In the genomic region with DNA sequence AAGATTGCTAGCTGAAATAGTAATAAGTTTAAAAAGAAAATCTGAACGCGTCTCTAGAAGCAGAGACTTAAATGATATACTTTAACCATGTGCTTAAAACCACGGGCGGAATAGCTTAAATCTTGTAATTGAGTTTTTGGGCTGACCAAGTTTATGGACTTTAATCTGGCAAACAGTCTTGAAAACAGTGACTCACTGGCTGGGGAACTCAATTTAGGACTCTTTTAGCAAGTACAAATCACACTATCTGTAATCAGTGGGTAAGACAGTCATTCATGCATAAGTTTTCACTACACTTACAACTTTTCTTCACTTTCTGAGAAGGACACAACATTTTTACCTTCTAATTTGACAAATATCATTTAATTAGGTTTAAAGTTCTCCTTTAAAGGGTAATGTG, we compare ENCODE assay signal across 1 cellular context.
TF ChIP-seq lines count a peak whose summit lies in the region.

No MANE protein-coding gene starts in this region.

TF ChIP-seq in liver, 16 proteins besides CTCF, POLR2A, EP300 and RAD21:
- TF ChIP-seq, protein P1, sequence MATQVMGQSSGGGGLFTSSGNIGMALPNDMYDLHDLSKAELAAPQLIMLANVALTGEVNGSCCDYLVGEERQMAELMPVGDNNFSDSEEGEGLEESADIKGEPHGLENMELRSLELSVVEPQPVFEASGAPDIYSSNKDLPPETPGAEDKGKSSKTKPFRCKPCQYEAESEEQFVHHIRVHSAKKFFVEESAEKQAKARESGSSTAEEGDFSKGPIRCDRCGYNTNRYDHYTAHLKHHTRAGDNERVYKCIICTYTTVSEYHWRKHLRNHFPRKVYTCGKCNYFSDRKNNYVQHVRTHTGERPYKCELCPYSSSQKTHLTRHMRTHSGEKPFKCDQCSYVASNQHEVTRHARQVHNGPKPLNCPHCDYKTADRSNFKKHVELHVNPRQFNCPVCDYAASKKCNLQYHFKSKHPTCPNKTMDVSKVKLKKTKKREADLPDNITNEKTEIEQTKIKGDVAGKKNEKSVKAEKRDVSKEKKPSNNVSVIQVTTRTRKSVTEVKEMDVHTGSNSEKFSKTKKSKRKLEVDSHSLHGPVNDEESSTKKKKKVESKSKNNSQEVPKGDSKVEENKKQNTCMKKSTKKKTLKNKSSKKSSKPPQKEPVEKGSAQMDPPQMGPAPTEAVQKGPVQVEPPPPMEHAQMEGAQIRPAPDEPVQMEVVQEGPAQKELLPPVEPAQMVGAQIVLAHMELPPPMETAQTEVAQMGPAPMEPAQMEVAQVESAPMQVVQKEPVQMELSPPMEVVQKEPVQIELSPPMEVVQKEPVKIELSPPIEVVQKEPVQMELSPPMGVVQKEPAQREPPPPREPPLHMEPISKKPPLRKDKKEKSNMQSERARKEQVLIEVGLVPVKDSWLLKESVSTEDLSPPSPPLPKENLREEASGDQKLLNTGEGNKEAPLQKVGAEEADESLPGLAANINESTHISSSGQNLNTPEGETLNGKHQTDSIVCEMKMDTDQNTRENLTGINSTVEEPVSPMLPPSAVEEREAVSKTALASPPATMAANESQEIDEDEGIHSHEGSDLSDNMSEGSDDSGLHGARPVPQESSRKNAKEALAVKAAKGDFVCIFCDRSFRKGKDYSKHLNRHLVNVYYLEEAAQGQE (IDR thresholded peaks at IDR 0.05): peak; percentile 8
- peak; percentile 84 to 87 for TF ChIP-seq JUND (IDR thresholded peaks at IDR 0.05)
- no peak for TF ChIP-seq YY1 (IDR thresholded peaks at IDR 0.05)
- TF ChIP-seq FOXA1 (IDR thresholded peaks at IDR 0.05): no peak
- TF ChIP-seq SP1 (IDR thresholded peaks at IDR 0.05): peak; percentile 78
- TF ChIP-seq, protein P2, sequence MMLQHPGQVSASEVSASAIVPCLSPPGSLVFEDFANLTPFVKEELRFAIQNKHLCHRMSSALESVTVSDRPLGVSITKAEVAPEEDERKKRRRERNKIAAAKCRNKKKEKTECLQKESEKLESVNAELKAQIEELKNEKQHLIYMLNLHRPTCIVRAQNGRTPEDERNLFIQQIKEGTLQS (IDR thresholded peaks at IDR 0.05): peak; percentile 61
- no peak for TF ChIP-seq NR2F2 (IDR thresholded peaks at IDR 0.05)
- TF ChIP-seq HNF4A (conservative IDR thresholded peaks at IDR 0.05): peak; percentile 60 to 74
